In the genomic region with DNA sequence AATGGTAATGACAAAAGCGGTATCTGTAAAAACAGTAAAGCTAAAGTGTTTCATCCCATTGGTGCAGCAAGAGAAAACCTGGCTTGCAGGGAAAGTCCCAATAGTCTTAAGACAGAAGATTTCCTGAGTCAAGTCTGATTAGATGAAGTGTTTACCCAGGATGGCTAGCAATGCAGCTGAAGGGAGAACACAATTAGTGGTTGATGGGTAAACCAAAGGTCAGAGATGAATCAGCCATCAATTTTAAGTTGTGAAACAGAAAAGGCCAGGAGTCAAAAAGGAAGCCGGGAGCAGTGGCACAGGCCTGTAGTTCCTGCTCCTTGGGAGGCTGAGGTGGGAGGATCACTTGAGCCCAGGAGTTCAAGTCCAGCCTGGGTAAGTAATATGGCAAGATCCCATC, we compare ENCODE assay signal across 12 cellular contexts. TPM values are rescaled to one million over a fixed set of nuclear protein-coding genes. Genes with fewer than 3 reads are reported as not detected.
A peak's percentile ranks its signal among the peaks of the same experiment; 100 is the strongest.
DNase-seq lines count a peak whose midpoint lies in the region; ATAC-seq and TF ChIP-seq lines count a peak whose summit lies in the region.
"Had no signal": no experiment of that assay in that cellular context is flagged by ENCODE, and none has a peak within 500 bp of the region (broad histone marks: within the 10 kb centered on the region; RNA-seq: fewer than 3 reads in every experiment).

No MANE protein-coding gene starts in this region.

- TF ChIP-seq CTCF in GM10266 (IDR thresholded peaks at IDR 0.05; ENCODE audit: control insufficient read depth, insufficient read depth, low read depth, missing control alignments), result no peak

- ATAC-seq in HG02623 (IDR thresholded peaks at IDR 0.05; ENCODE audit: unreplicated experiment) (no peak), GM18873 (IDR thresholded peaks at IDR 0.05; ENCODE audit: low FRiP score, unreplicated experiment) (no peak)

- peak; percentile 6 for DNase-seq in GM10266 (ENCODE audit: extremely low spot score)
- peak; percentile 84 for DNase-seq in LHCN-M2 (ENCODE audit: low read depth)
- peak; percentile 69 for DNase-seq in dermis blood vessel endothelial cell
- DNase-seq in pulmonary artery endothelial cell (ENCODE audit: low read depth, low spot score), result peak; percentile 13
- DNase-seq in superior temporal gyrus (ENCODE audit: extremely low spot score), result no peak
- DNase-seq in stimulated activated CD8-positive, alpha-beta memory T cell treated with anti-CD3 and anti-CD28 coated beads, Interleukin-4, amount 100 ng/mL, for 48 hours, result no peak
- DNase-seq: activated naive CD8-positive, alpha-beta T cell treated with anti-CD3 and anti-CD28 coated beads, Interleukin-2, amount 10 ng/mL, durations not matched to agents 7 days and 5 days; GF-D8; MG63; naive B cell had no signal

RNA-seq across cellular contexts. Expression of gene SEC23A, which starts 52.6 kb away (rescaled TPM):
- total RNA-seq in LHCN-M2 (2014; rRNA removed) (140 and 211 TPM in 2 replicates), dermis blood vessel endothelial cell (366 and 370 TPM in 2 replicates), pulmonary artery endothelial cell (311 and 339 TPM in 2 replicates)
- polyA plus RNA-seq in LHCN-M2 (2012), result 64.0 TPM

Comparison
In these comparisons a context has a peak if more than half of its experiments do, and no peak if none do; other contexts are left out.
1. DNase-seq: peak in GM10266 (single experiment), LHCN-M2 (single experiment), dermis blood vessel endothelial cell (single experiment) and pulmonary artery endothelial cell (single experiment); none in superior temporal gyrus (single experiment) and stimulated activated CD8-positive, alpha-beta memory T cell treated with anti-CD3 and anti-CD28 coated beads, Interleukin-4, amount 100 ng/mL, for 48 hours (single experiment).